ENCODE assay signal across 1 cellular context in genomic region chr3:132180337-132180791, GRCh38.
TF ChIP-seq lines count a peak whose summit lies in the region.

No MANE protein-coding gene starts in this region.

TF ChIP-seq in HEK293, 187 proteins besides CTCF, POLR2A, EP300 and RAD21 (continued from another document):
- no peak for TF ChIP-seq ZBTB1 (tag by site-specific recombination; IDR thresholded peaks at IDR 0.05)
- TF ChIP-seq ZNF10 (tag by site-specific recombination; IDR thresholded peaks at IDR 0.05), result no peak
- TF ChIP-seq ZNF148 (tag by site-specific recombination; IDR thresholded peaks at IDR 0.05; ENCODE audit: borderline replicate concordance), result no peak
- 0 out of 2 replicates have a peak, but pooled peaks have one; percentile 15 for TF ChIP-seq ZNF660 (tag by site-specific recombination; IDR thresholded peaks at IDR 0.05)
- TF ChIP-seq SP2 (tag by site-specific recombination; IDR thresholded peaks at IDR 0.05), result no peak
- TF ChIP-seq RBAK (tag by site-specific recombination; IDR thresholded peaks at IDR 0.05), result no peak
- no peak for TF ChIP-seq ZNF341 (tag by site-specific recombination; IDR thresholded peaks at IDR 0.05; ENCODE audit: low read depth)
- no peak for TF ChIP-seq ZNF24 (tag by site-specific recombination; IDR thresholded peaks at IDR 0.05)
- TF ChIP-seq ZNF174 (tag by site-specific recombination; IDR thresholded peaks at IDR 0.05), result no peak
- TF ChIP-seq REPIN1 (tag by site-specific recombination; IDR thresholded peaks at IDR 0.05; ENCODE audit: low read depth), result no peak
- TF ChIP-seq ZNF626 (tag by site-specific recombination; IDR thresholded peaks at IDR 0.05), result no peak
- TF ChIP-seq ZNF548 (tag by site-specific recombination; IDR thresholded peaks at IDR 0.05), result no peak
- TF ChIP-seq ZNF837 (tag by site-specific recombination; IDR thresholded peaks at IDR 0.05), result no peak
- TF ChIP-seq ZNF692 (tag by site-specific recombination; IDR thresholded peaks at IDR 0.05), result no peak
- TF ChIP-seq SCRT2 (tag by site-specific recombination; IDR thresholded peaks at IDR 0.05), result peak; percentile 81
- TF ChIP-seq ZSCAN4 (tag by site-specific recombination; IDR thresholded peaks at IDR 0.05), result no peak
- TF ChIP-seq ZNF704 (tag by site-specific recombination; IDR thresholded peaks at IDR 0.05), result no peak
- no peak for TF ChIP-seq PRDM10 (tag by site-specific recombination; IDR thresholded peaks at IDR 0.05)
- no peak for TF ChIP-seq ZNF768 (tag by site-specific recombination; IDR thresholded peaks at IDR 0.05)
- TF ChIP-seq ZNF449 (tag by site-specific recombination; IDR thresholded peaks at IDR 0.05), result no peak
- TF ChIP-seq ZNF521 (tag by site-specific recombination; IDR thresholded peaks at IDR 0.05), result no peak
